In genomic region chr6:92820531-92820930, GRCh38 we compare ENCODE assay signal across 33 cellular contexts.
"Had no signal": no experiment of that assay in that cellular context is flagged by ENCODE, and none has a peak within 500 bp of the region (broad histone marks: within the 10 kb centered on the region; RNA-seq: fewer than 3 reads in every experiment).

No MANE protein-coding gene starts in this region.

- H3K4me3 Mint-ChIP-seq: activated B cell treated with CpG ODN at 0.5 μM for 24 hours; activated CD4-positive, alpha-beta memory T cell treated with anti-CD3 and anti-CD28 coated beads, Interleukin-2, amount 10 ng/mL, durations not matched to agents 7 days and 5 days; activated CD8-positive, alpha-beta memory T cell treated with anti-CD3 and anti-CD28 coated beads, Interleukin-2, amount 10 ng/mL, durations not matched to agents 7 days and 5 days; activated naive CD4-positive, alpha-beta T cell treated with anti-CD3 and anti-CD28 coated beads, Interleukin-2, amount 10 ng/mL, durations not matched to agents 7 days and 5 days; activated naive CD8-positive, alpha-beta T cell; activated naive CD8-positive, alpha-beta T cell treated with anti-CD3 and anti-CD28 coated beads, Interleukin-2, amount 50 U/mL, for 24 hours had no signal

- H3K4me3 ChIP-seq: colonic mucosa, Peyer's patch, SJSA1 had no signal

- ATAC-seq: activated CD8-positive, alpha-beta memory T cell treated with anti-CD3 and anti-CD28 coated beads, Interleukin-2, amount 10 ng/mL, durations not matched to agents 7 days and 5 days; activated naive CD8-positive, alpha-beta T cell treated with anti-CD3 and anti-CD28 coated beads, Interleukin-2, amount 50 U/mL, for 24 hours; PC-3 had no signal

- H3K9me2 ChIP-seq: SK-N-SH had no signal

- H3K9ac ChIP-seq: KMS-11, SK-N-SH had no signal

- H3K9me3 Mint-ChIP-seq: activated CD4-positive, alpha-beta memory T cell treated with anti-CD3 and anti-CD28 coated beads, Interleukin-2, amount 10 ng/mL, durations not matched to agents 7 days and 5 days; activated naive CD4-positive, alpha-beta T cell treated with anti-CD3 and anti-CD28 coated beads, Interleukin-2, amount 10 ng/mL, durations not matched to agents 7 days and 5 days; activated naive CD8-positive, alpha-beta T cell treated with anti-CD3 and anti-CD28 coated beads, Interleukin-2, amount 50 U/mL, for 24 hours had no signal

- H3K27ac Mint-ChIP-seq: activated B cell treated with CpG ODN at 0.5 μM for 24 hours; activated CD4-positive, alpha-beta memory T cell treated with anti-CD3 and anti-CD28 coated beads, Interleukin-2, amount 10 ng/mL, durations not matched to agents 7 days and 5 days; activated CD8-positive, alpha-beta memory T cell treated with anti-CD3 and anti-CD28 coated beads, Interleukin-2, amount 10 ng/mL, durations not matched to agents 7 days and 5 days; activated naive CD4-positive, alpha-beta T cell treated with anti-CD3 and anti-CD28 coated beads, Interleukin-2, amount 10 ng/mL, durations not matched to agents 7 days and 5 days; activated naive CD8-positive, alpha-beta T cell; activated naive CD8-positive, alpha-beta T cell treated with anti-CD3 and anti-CD28 coated beads, Interleukin-2, amount 50 U/mL, for 24 hours had no signal

- H3K36me3 Mint-ChIP-seq: activated CD8-positive, alpha-beta memory T cell treated with anti-CD3 and anti-CD28 coated beads, Interleukin-2, amount 10 ng/mL, durations not matched to agents 7 days and 5 days; activated naive CD4-positive, alpha-beta T cell treated with anti-CD3 and anti-CD28 coated beads, Interleukin-2, amount 10 ng/mL, durations not matched to agents 7 days and 5 days; activated naive CD8-positive, alpha-beta T cell had no signal

- DNase-seq: activated B cell treated with CpG ODN at 0.5 μM for 24 hours; activated CD4-positive, alpha-beta memory T cell treated with anti-CD3 and anti-CD28 coated beads, Interleukin-2, amount 10 ng/mL, durations not matched to agents 7 days and 5 days; activated CD4-positive, alpha-beta T cell treated with anti-CD3 and anti-CD28 coated beads for 4 hours; activated CD4-positive, CD25-positive, alpha-beta regulatory T cell treated with anti-CD3 and anti-CD28 coated beads, Interleukin-2, amount 50 U/mL, for 72 hours; activated CD8-positive, alpha-beta memory T cell treated with anti-CD3 and anti-CD28 coated beads for 24 hours; activated CD8-positive, alpha-beta memory T cell treated with anti-CD3 and anti-CD28 coated beads, Interleukin-2, amount 10 ng/mL, durations not matched to agents 7 days and 5 days; activated CD8-positive, alpha-beta memory T cell treated with anti-CD3 and anti-CD28 coated beads, Interleukin-2, amount 50 U/mL, for 48 hours; activated effector memory CD4-positive, alpha-beta T cell treated with Interleukin-2 at 50 U/mL for 16 hours; activated naive CD4-positive, alpha-beta T cell treated with anti-CD3 and anti-CD28 coated beads, Interleukin-2, amount 10 ng/mL, durations not matched to agents 7 days and 5 days; activated naive CD8-positive, alpha-beta T cell treated with anti-CD3 and anti-CD28 coated beads, Interleukin-2, amount 50 U/mL, for 24 hours; activated T-cell treated with anti-CD3 and anti-CD28 coated beads, Interleukin-2, amount 50 U/mL, for 48 hours; anterior cingulate cortex; cerebellar nuclear complex; colonic mucosa; NCI-H1105; NCI-H1417 treated with DMSO at 0.1 percent for 48 hours; NCI-H1694 treated with DMSO at 0.1 percent for 48 hours; NCI-H2029; NCI-H2171 treated with DMSO at 0.1 percent for 48 hours; NCI-H226; NCI-H446 treated with DMSO at 0.1 percent for 48 hours; NCI-H524; PC-3; Peyer's patch; RPMI8226; SHP77 treated with DMSO at 0.1 percent for 48 hours; SK-N-SH; T-helper 2 cell; T-helper 9 cell had no signal

- H3K4me2 ChIP-seq: KMS-11, SK-N-SH had no signal

- H3K27me3 ChIP-seq: colonic mucosa, Peyer's patch, SJSA1 had no signal

- H3K27me3 Mint-ChIP-seq: activated B cell treated with CpG ODN at 0.5 μM for 24 hours; activated CD4-positive, alpha-beta memory T cell treated with anti-CD3 and anti-CD28 coated beads, Interleukin-2, amount 10 ng/mL, durations not matched to agents 7 days and 5 days; activated CD8-positive, alpha-beta memory T cell treated with anti-CD3 and anti-CD28 coated beads, Interleukin-2, amount 10 ng/mL, durations not matched to agents 7 days and 5 days; activated naive CD4-positive, alpha-beta T cell treated with anti-CD3 and anti-CD28 coated beads, Interleukin-2, amount 10 ng/mL, durations not matched to agents 7 days and 5 days; activated naive CD8-positive, alpha-beta T cell; activated naive CD8-positive, alpha-beta T cell treated with anti-CD3 and anti-CD28 coated beads, Interleukin-2, amount 50 U/mL, for 24 hours had no signal

- H3K9me3 ChIP-seq: colonic mucosa, Peyer's patch, SJSA1, SK-N-SH had no signal

- H3K27ac ChIP-seq: colonic mucosa, KMS-11, Peyer's patch, SJSA1, VCaP had no signal

- H3K4me1 ChIP-seq: colonic mucosa, Peyer's patch, SJSA1 had no signal

- H3K4me1 Mint-ChIP-seq: activated B cell treated with CpG ODN at 0.5 μM for 24 hours; activated CD4-positive, alpha-beta memory T cell treated with anti-CD3 and anti-CD28 coated beads, Interleukin-2, amount 10 ng/mL, durations not matched to agents 7 days and 5 days; activated CD8-positive, alpha-beta memory T cell treated with anti-CD3 and anti-CD28 coated beads, Interleukin-2, amount 10 ng/mL, durations not matched to agents 7 days and 5 days; activated naive CD4-positive, alpha-beta T cell treated with anti-CD3 and anti-CD28 coated beads, Interleukin-2, amount 10 ng/mL, durations not matched to agents 7 days and 5 days; activated naive CD8-positive, alpha-beta T cell treated with anti-CD3 and anti-CD28 coated beads, Interleukin-2, amount 50 U/mL, for 24 hours had no signal

- H3K36me3 ChIP-seq: colonic mucosa, Peyer's patch, SJSA1 had no signal
